ENCODE assay signal across 14 cellular contexts in genomic region chr15:51334011-51334426, GRCh38. TPM values are rescaled to one million over a fixed set of nuclear protein-coding genes. Genes with fewer than 3 reads are reported as not detected.
DNase-seq lines count a peak whose midpoint lies in the region; ATAC-seq and TF ChIP-seq lines count a peak whose summit lies in the region.
"Had no signal": no experiment of that assay in that cellular context is flagged by ENCODE, and none has a peak within 500 bp of the region (broad histone marks: within the 10 kb centered on the region; RNA-seq: fewer than 3 reads in every experiment).

No MANE protein-coding gene starts in this region.

- peak overlapping the region; percentile 50 for H3K27ac Mint-ChIP-seq in activated B cell treated with CpG ODN at 0.5 μM for 24 hours
- H3K27ac Mint-ChIP-seq in memory B cell: peak overlapping the region; percentile 43

- TF ChIP-seq CTCF in activated B cell treated with CpG ODN at 0.5 μM for 24 hours (IDR thresholded peaks at IDR 0.05): no peak
- TF ChIP-seq CTCF in omental fat pad (IDR thresholded peaks at IDR 0.05): no peak

- H3K27me3 Mint-ChIP-seq in activated B cell treated with CpG ODN at 0.5 μM for 24 hours (no peaks in the 10 kb centered on the region), memory B cell (peaks cover 5% of the 10 kb centered on the region)

- intact Hi-C loops in activated B cell treated with CpG ODN at 0.5 μM for 24 hours (cut with micrococcal nuclease): no loop called here

- no peaks in the 10 kb centered on the region for H3K36me3 Mint-ChIP-seq in activated B cell treated with CpG ODN at 0.5 μM for 24 hours (ENCODE audit: low read depth)
- H3K36me3 Mint-ChIP-seq in memory B cell: no peaks in the 10 kb centered on the region

- CTCF ChIA-PET in activated B cell treated with CpG ODN at 0.5 μM for 24 hours (lab: Charles Lee): no interaction called here

- peaks cover 24% of the 10 kb centered on the region for H3K4me1 Mint-ChIP-seq in activated B cell treated with CpG ODN at 0.5 μM for 24 hours
- H3K4me1 Mint-ChIP-seq in memory B cell: peaks cover 12% of the 10 kb centered on the region
- H3K4me1 Mint-ChIP-seq: neural crest cell had no signal

- DNase-seq in CD1c-positive myeloid dendritic cell (ENCODE audit: extremely low spot score) (peak; percentile 60), NCI-H2029 treated with DMSO at 0.1 percent for 48 hours (lab: John Stamatoyannopoulos, UW) (peak; percentile 23), activated B cell treated with CpG ODN at 0.5 μM for 24 hours (no peak), memory B cell (ENCODE audit: low spot score in 2 of 2) (no peak), SHP77 (lab: John Stamatoyannopoulos, UW) (no peak), hypothalamus (lab: John Stamatoyannopoulos, UW) (no peak), omental fat pad (ENCODE audit: low spot score) (no peak)
- DNase-seq in activated CD4-positive, alpha-beta T cell treated with anti-CD3 and anti-CD28 coated beads for 4 hours: no peak
- DNase-seq: Calu3, mammary epithelial cell, SK-N-SH had no signal

- H3K4me3 Mint-ChIP-seq in activated B cell treated with CpG ODN at 0.5 μM for 24 hours: peak overlapping the region; percentile 39
- no peak overlapping the region for H3K4me3 Mint-ChIP-seq in memory B cell
- H3K4me3 Mint-ChIP-seq: neural crest cell had no signal

- POLR2A ChIA-PET in activated B cell treated with CpG ODN at 0.5 μM for 24 hours (lab: Charles Lee): no interaction called here

- ATAC-seq in activated B cell treated with CpG ODN at 0.5 μM for 24 hours (ENCODE audit: low read depth): peak; percentile 54
- peak; percentile 31 for ATAC-seq in memory B cell (ENCODE audit: low read depth)
- no peak for ATAC-seq in omental fat pad (ENCODE audit: low FRiP score)

- H3K9me3 Mint-ChIP-seq in activated B cell treated with CpG ODN at 0.5 μM for 24 hours (no peaks in the 10 kb centered on the region), memory B cell (no peaks in the 10 kb centered on the region)

RNA-seq across cellular contexts. Expression of gene CYP19A1, which starts 4.4 kb away (rescaled TPM):
- 0.07 TPM in 1 of 2 replicates, not detected in the other for total RNA-seq in activated B cell treated with CpG ODN at 0.5 μM for 24 hours
- 10 to 100 TPM in 1 of 4 donors, 1 to 10 TPM in 2, not detected in 1; 1.5 to 16.2 (median 6.8) TPM for total RNA-seq in omental fat pad
- total RNA-seq: Calu3, HT1080, neural crest cell, renal cortical epithelial cell had no signal

RNA-seq across cellular contexts. Expression of gene GLDN, which starts 7.4 kb away (rescaled TPM):
- total RNA-seq in activated B cell treated with CpG ODN at 0.5 μM for 24 hours (not detected in 2 replicates), omental fat pad (10 to 100 TPM; 25.1 to 51.7 (median 30.7) TPM)
- total RNA-seq: Calu3, HT1080, renal cortical epithelial cell had no signal

Comparison
In these comparisons a context has a peak if more than half of its experiments do, and no peak if none do; other contexts are left out.
1. DNase-seq: peak in CD1c-positive myeloid dendritic cell (single experiment) and NCI-H2029 treated with DMSO at 0.1 percent for 48 hours (single experiment); none in activated B cell treated with CpG ODN at 0.5 μM for 24 hours (single experiment), memory B cell (0 of 2), activated CD4-positive, alpha-beta T cell treated with anti-CD3 and anti-CD28 coated beads for 4 hours (0 of 2), SHP77 (0 of 2), hypothalamus (0 of 51) and omental fat pad (single experiment).
2. RNA of gene GLDN, which starts 7.4 kb away (total RNA-seq): 25.1 to 51.7 TPM in omental fat pad; not detected in activated B cell treated with CpG ODN at 0.5 μM for 24 hours; every median in the first group is over 10 times any median in the second.